13 cellular contexts compared by ENCODE assay signal in genomic region chr10:43294241-43294658, GRCh38. TPM values are rescaled to one million over a fixed set of nuclear protein-coding genes. Genes with fewer than 3 reads are reported as not detected.
DNase-seq lines count a peak whose midpoint lies in the region; ATAC-seq and TF ChIP-seq lines count a peak whose summit lies in the region.
"Had no signal": no experiment of that assay in that cellular context is flagged by ENCODE, and none has a peak within 500 bp of the region (broad histone marks: within the 10 kb centered on the region; RNA-seq: fewer than 3 reads in every experiment).

No MANE protein-coding gene starts in this region.

- peaks cover 10% of the 10 kb centered on the region for H3K36me3 Mint-ChIP-seq in activated CD8-positive, alpha-beta memory T cell treated with anti-CD3 and anti-CD28 coated beads, Interleukin-2, amount 10 ng/mL, durations not matched to agents 7 days and 5 days
- H3K36me3 Mint-ChIP-seq in effector memory CD8-positive, alpha-beta T cell (ENCODE audit: insufficient read depth) = peaks cover 5% of the 10 kb centered on the region
- H3K36me3 Mint-ChIP-seq in CD14-positive monocyte = no peaks in the 10 kb centered on the region
- H3K36me3 Mint-ChIP-seq: activated naive CD4-positive, alpha-beta T cell treated with anti-CD3 and anti-CD28 coated beads, Interleukin-2, amount 50 U/mL, for 24 hours had no signal

- peaks cover 3% of the 10 kb centered on the region for H3K27me3 Mint-ChIP-seq in activated CD8-positive, alpha-beta memory T cell treated with anti-CD3 and anti-CD28 coated beads, Interleukin-2, amount 10 ng/mL, durations not matched to agents 7 days and 5 days
- H3K27me3 Mint-ChIP-seq in effector memory CD8-positive, alpha-beta T cell = no peaks in the 10 kb centered on the region
- peaks cover 3 to 19% (median 15%) of the 10 kb centered on the region in 3 donors for H3K27me3 Mint-ChIP-seq in CD14-positive monocyte (ENCODE audit: low read depth in 3 of 3)
- H3K27me3 Mint-ChIP-seq: activated naive CD4-positive, alpha-beta T cell treated with anti-CD3 and anti-CD28 coated beads, Interleukin-2, amount 50 U/mL, for 24 hours had no signal

- peaks cover 58% of the 10 kb centered on the region for H3K4me1 Mint-ChIP-seq in activated CD8-positive, alpha-beta memory T cell treated with anti-CD3 and anti-CD28 coated beads, Interleukin-2, amount 10 ng/mL, durations not matched to agents 7 days and 5 days
- H3K4me1 Mint-ChIP-seq in effector memory CD8-positive, alpha-beta T cell (ENCODE audit: low read depth in 2 of 2) = peaks cover 43 to 56% of the 10 kb centered on the region in 2 donors
- H3K4me1 Mint-ChIP-seq in CD14-positive monocyte = peaks cover 6% of the 10 kb centered on the region

- H3K9me3 Mint-ChIP-seq in activated CD8-positive, alpha-beta memory T cell treated with anti-CD3 and anti-CD28 coated beads, Interleukin-2, amount 10 ng/mL, durations not matched to agents 7 days and 5 days (ENCODE audit: low read depth) = peaks cover 4% of the 10 kb centered on the region
- no peaks in the 10 kb centered on the region for H3K9me3 Mint-ChIP-seq in effector memory CD8-positive, alpha-beta T cell
- peaks cover 0 to 6% (median 4%) of the 10 kb centered on the region in 7 donors for H3K9me3 Mint-ChIP-seq in CD14-positive monocyte
- H3K9me3 Mint-ChIP-seq: activated naive CD4-positive, alpha-beta T cell treated with anti-CD3 and anti-CD28 coated beads, Interleukin-2, amount 50 U/mL, for 24 hours had no signal

- peak; percentile 63 for ATAC-seq in activated CD8-positive, alpha-beta memory T cell treated with anti-CD3 and anti-CD28 coated beads, Interleukin-2, amount 10 ng/mL, durations not matched to agents 7 days and 5 days
- peak; percentile 89 for ATAC-seq in effector memory CD8-positive, alpha-beta T cell (replicated peaks)
- no peak for ATAC-seq in HG02938 (IDR thresholded peaks at IDR 0.05; ENCODE audit: unreplicated experiment)

- intact Hi-C loops in CD14-positive monocyte (cut with micrococcal nuclease) = loop anchor here (2.0 to 5.0 kb wide), 2 partner anchors 55 to 168 kb away; no protein-coding TSS in a partner anchor

- TF ChIP-seq CTCF in CD14-positive monocyte (IDR thresholded peaks at IDR 0.05) = no peak

- peak; percentile 32 for DNase-seq in stimulated activated CD4-positive, alpha-beta T cell treated with anti-CD3 and anti-CD28 coated beads, Interleukin-4, amount 100 ng/mL, for 24 hours
- no peak for DNase-seq in stimulated activated CD4-positive, alpha-beta T cell treated with anti-CD3 and anti-CD28 coated beads, Interleukin-4, amount 100 ng/mL, for 1 hour
- DNase-seq in activated CD8-positive, alpha-beta memory T cell treated with anti-CD3 and anti-CD28 coated beads, Interleukin-2, amount 10 ng/mL, durations not matched to agents 7 days and 5 days = peak; percentile 86
- DNase-seq in effector memory CD8-positive, alpha-beta T cell = peak; percentile 28 to 52 (median 51)
- DNase-seq in CD14-positive monocyte (ENCODE audit: low spot score) (no peak), NCI-H82 (lab: John Stamatoyannopoulos, UW) (no peak), DMS53 (lab: John Stamatoyannopoulos, UW) (no peak)
- DNase-seq: NCI-H1105, NCI-H345, transverse colon had no signal

- peak overlapping the region; percentile 23 for H3K4me3 Mint-ChIP-seq in activated CD8-positive, alpha-beta memory T cell treated with anti-CD3 and anti-CD28 coated beads, Interleukin-2, amount 10 ng/mL, durations not matched to agents 7 days and 5 days
- H3K4me3 Mint-ChIP-seq in effector memory CD8-positive, alpha-beta T cell = peak overlapping the region; percentile 66 to 69
- no peak overlapping the region for H3K4me3 Mint-ChIP-seq in CD14-positive monocyte

- peak overlapping the region; percentile 85 for H3K27ac Mint-ChIP-seq in activated CD8-positive, alpha-beta memory T cell treated with anti-CD3 and anti-CD28 coated beads, Interleukin-2, amount 10 ng/mL, durations not matched to agents 7 days and 5 days
- peak overlapping the region; percentile 89 to 92 for H3K27ac Mint-ChIP-seq in effector memory CD8-positive, alpha-beta T cell
- no peak overlapping the region for H3K27ac Mint-ChIP-seq in CD14-positive monocyte
- H3K27ac Mint-ChIP-seq: activated naive CD4-positive, alpha-beta T cell treated with anti-CD3 and anti-CD28 coated beads, Interleukin-2, amount 50 U/mL, for 24 hours had no signal

- CTCF ChIA-PET in activated CD8-positive, alpha-beta memory T cell treated with anti-CD3 and anti-CD28 coated beads, Interleukin-2, amount 10 ng/mL, durations not matched to agents 7 days and 5 days (lab: Charles Lee) = interaction anchor here (1.3 to 6.6 kb wide), 9 partner anchors 11 to 167 kb away, joined by 4 to 153 read pairs (median 9); no protein-coding TSS in a partner anchor

RNA-seq across cellular contexts. Expression of gene RASGEF1A, which starts 27.4 kb away (rescaled TPM):
- total RNA-seq in activated CD8-positive, alpha-beta memory T cell treated with anti-CD3 and anti-CD28 coated beads, Interleukin-2, amount 10 ng/mL, durations not matched to agents 7 days and 5 days = 1 to 10 TPM; 3.2 to 4.2 TPM
- 1 to 10 TPM in 1 of 2 donors, under 1 TPM in 1; 0.68 to 1.8 TPM for polyA plus RNA-seq in CD14-positive monocyte
- total RNA-seq: SJCRH30 had no signal

Comparison
In these comparisons a context has a peak if more than half of its experiments do, and no peak if none do; other contexts are left out.
1. DNase-seq: peak in stimulated activated CD4-positive, alpha-beta T cell treated with anti-CD3 and anti-CD28 coated beads, Interleukin-4, amount 100 ng/mL, for 24 hours (single experiment), activated CD8-positive, alpha-beta memory T cell treated with anti-CD3 and anti-CD28 coated beads, Interleukin-2, amount 10 ng/mL, durations not matched to agents 7 days and 5 days (single experiment) and effector memory CD8-positive, alpha-beta T cell (3 of 3); none in stimulated activated CD4-positive, alpha-beta T cell treated with anti-CD3 and anti-CD28 coated beads, Interleukin-4, amount 100 ng/mL, for 1 hour (single experiment), CD14-positive monocyte (single experiment), NCI-H82 (single experiment) and DMS53 (single experiment).
2. H3K27ac Mint-ChIP-seq: peak in activated CD8-positive, alpha-beta memory T cell treated with anti-CD3 and anti-CD28 coated beads, Interleukin-2, amount 10 ng/mL, durations not matched to agents 7 days and 5 days (single experiment) and effector memory CD8-positive, alpha-beta T cell (2 of 2); none in CD14-positive monocyte (0 of 7).
3. H3K4me3 Mint-ChIP-seq: peak in activated CD8-positive, alpha-beta memory T cell treated with anti-CD3 and anti-CD28 coated beads, Interleukin-2, amount 10 ng/mL, durations not matched to agents 7 days and 5 days (single experiment) and effector memory CD8-positive, alpha-beta T cell (2 of 2); none in CD14-positive monocyte (0 of 2).